ENCODE assay signal across 16 cellular contexts in the genomic region with DNA sequence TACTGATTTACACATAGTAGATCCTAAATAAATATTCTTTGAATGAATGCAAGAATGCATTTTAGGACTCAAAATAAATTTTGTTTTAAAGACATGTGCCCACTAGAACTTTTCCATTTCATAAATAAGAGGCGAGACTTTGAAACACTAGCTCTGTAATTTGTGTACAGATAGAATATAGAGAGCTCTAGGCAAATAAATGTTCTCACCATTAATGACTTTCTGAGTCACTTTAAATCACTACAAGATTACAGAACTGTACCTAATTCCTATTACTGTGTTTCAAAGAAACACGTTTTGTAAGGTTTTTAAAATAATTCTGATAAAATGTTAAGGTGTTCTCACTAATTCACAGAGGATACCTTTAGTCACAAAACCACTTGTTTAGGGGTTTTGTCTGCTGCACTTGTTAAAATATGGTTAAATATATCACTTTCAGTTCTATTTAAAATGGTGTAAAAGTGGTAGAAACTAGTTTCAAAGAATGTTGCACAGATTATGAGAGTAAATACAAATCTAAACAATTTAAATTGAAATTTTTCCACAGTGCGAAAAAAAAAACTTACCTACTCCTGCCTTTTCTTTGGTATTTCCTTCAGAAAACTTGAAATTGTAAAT.
DNase-seq lines count a peak whose midpoint lies in the region; ATAC-seq and TF ChIP-seq lines count a peak whose summit lies in the region.
"Had no signal": no experiment of that assay in that cellular context is flagged by ENCODE, and none has a peak within 500 bp of the region (broad histone marks: within the 10 kb centered on the region; RNA-seq: fewer than 3 reads in every experiment).

No MANE protein-coding gene starts in this region.

- no peaks in the 10 kb centered on the region for H3K4me1 ChIP-seq in upper lobe of right lung
- H3K4me1 ChIP-seq: esophagus squamous epithelium, tibial artery had no signal

- H3K4me3 Mint-ChIP-seq in MCF 10A (ENCODE audit: unreplicated experiment), result no peak overlapping the region
- H3K4me3 Mint-ChIP-seq: activated naive CD8-positive, alpha-beta T cell treated with anti-CD3 and anti-CD28 coated beads, Interleukin-2, amount 10 ng/mL, durations not matched to agents 7 days and 5 days had no signal

- H3K36me3 Mint-ChIP-seq in MCF 10A (ENCODE audit: insufficient read depth, unreplicated experiment), result peaks cover 6% of the 10 kb centered on the region

- intact Hi-C loops in upper lobe of right lung (cut with DNase I) (no loop called here), MCF 10A (cut with micrococcal nuclease) (no loop called here)

- no peaks in the 10 kb centered on the region for H3K27me3 Mint-ChIP-seq in MCF 10A (ENCODE audit: insufficient read depth, unreplicated experiment)
- H3K27me3 Mint-ChIP-seq: activated naive CD8-positive, alpha-beta T cell treated with anti-CD3 and anti-CD28 coated beads, Interleukin-2, amount 10 ng/mL, durations not matched to agents 7 days and 5 days had no signal

- H3K4me3 ChIP-seq in upper lobe of right lung, result no peak overlapping the region
- H3K4me3 ChIP-seq: esophagus squamous epithelium, skin epidermis, tibial artery had no signal

- peak; percentile 58 for ATAC-seq in GM18499 (IDR thresholded peaks at IDR 0.05; ENCODE audit: insufficient read depth, unreplicated experiment)
- peak; percentile 76 for ATAC-seq in GM19455 (IDR thresholded peaks at IDR 0.05; ENCODE audit: unreplicated experiment)
- peak; percentile 57 for ATAC-seq in HG02759 (IDR thresholded peaks at IDR 0.05; ENCODE audit: unreplicated experiment)
- peak; percentile 78 for ATAC-seq in HG03521 (IDR thresholded peaks at IDR 0.05; ENCODE audit: unreplicated experiment)
- no peak for ATAC-seq in upper lobe of right lung
- ATAC-seq: HCT116 had no signal

- peaks cover 12% of the 10 kb centered on the region for H3K9me3 Mint-ChIP-seq in MCF 10A (ENCODE audit: unreplicated experiment)

- H3K36me3 ChIP-seq in upper lobe of right lung, result no peaks in the 10 kb centered on the region
- H3K36me3 ChIP-seq: esophagus squamous epithelium had no signal

- no peak overlapping the region for H3K27ac ChIP-seq in upper lobe of right lung
- H3K27ac ChIP-seq: esophagus squamous epithelium, skin epidermis, tibial artery had no signal

- H3K27ac Mint-ChIP-seq in MCF 10A (ENCODE audit: low read depth, unreplicated experiment), result no peak overlapping the region
- H3K27ac Mint-ChIP-seq: activated naive CD8-positive, alpha-beta T cell treated with anti-CD3 and anti-CD28 coated beads, Interleukin-2, amount 10 ng/mL, durations not matched to agents 7 days and 5 days had no signal

- peaks cover 7% of the 10 kb centered on the region for H3K4me1 Mint-ChIP-seq in MCF 10A (ENCODE audit: insufficient read depth, unreplicated experiment)
- H3K4me1 Mint-ChIP-seq: activated naive CD8-positive, alpha-beta T cell treated with anti-CD3 and anti-CD28 coated beads, Interleukin-2, amount 10 ng/mL, durations not matched to agents 7 days and 5 days had no signal

- BruUV-seq in MCF 10A (replicated peaks; lab: Mats Ljungman, UMichigan), result no TSS peak

- POLR2A ChIA-PET in MCF 10A (lab: Yijun Ruan, JAX), result no interaction called here

- CTCF ChIA-PET in MCF 10A (lab: Yijun Ruan, JAX), result no interaction called here

- no peaks in the 10 kb centered on the region for H3K27me3 ChIP-seq in upper lobe of right lung
- H3K27me3 ChIP-seq: esophagus squamous epithelium, tibial artery had no signal

- TF ChIP-seq CTCF in upper lobe of right lung (IDR thresholded peaks at IDR 0.05) (no peak), MCF 10A (IDR thresholded peaks at IDR 0.05; ENCODE audit: unreplicated experiment) (no peak)

- H3K9me3 ChIP-seq in upper lobe of right lung, result no peaks in the 10 kb centered on the region

- no peak for DNase-seq in upper lobe of right lung
- DNase-seq in MCF 10A (ENCODE audit: unreplicated experiment), result no peak
- no peak for DNase-seq in activated CD8-positive, alpha-beta memory T cell treated with anti-CD3 and anti-CD28 coated beads, Interleukin-2, amount 50 U/mL, for 48 hours
- DNase-seq in T1000 (lab: John Stamatoyannopoulos, UW), result no peak
- DNase-seq: activated naive CD8-positive, alpha-beta T cell treated with anti-CD3 and anti-CD28 coated beads, Interleukin-2, amount 10 ng/mL, durations not matched to agents 7 days and 5 days; esophagus squamous epithelium; NCI-H1105 treated with DMSO at 0.1 percent for 48 hours; NCI-H526 treated with DMSO at 0.1 percent for 48 hours; nucleus accumbens; tibial artery had no signal
